Comparison of ENCODE assay signal across 2 cellular contexts in genomic region chr1:155033524-155033923, GRCh38.
TF ChIP-seq lines count a peak whose summit lies in the region.

Gene DCST1, plus strand, starts transcription at chr1:155033824. Its CDS starts 213 bp downstream, at chr1:155034037.
Gene DCST2, minus strand, starts transcription at chr1:155033781. Its CDS starts 80 bp downstream, at chr1:155033701.

TF ChIP-seq in IMR-90, 13 proteins besides CTCF, POLR2A, EP300 and RAD21:
- no peak for TF ChIP-seq FOS (IDR thresholded peaks at IDR 0.05; ENCODE audit: low read depth, low read length)
- TF ChIP-seq BHLHE40 (IDR thresholded peaks at IDR 0.05; ENCODE audit: low read depth, low read length) = no peak
- no peak for TF ChIP-seq MAFK (IDR thresholded peaks at IDR 0.05; ENCODE audit: low read depth, low read length)
- no peak for TF ChIP-seq MAZ (IDR thresholded peaks at IDR 0.05; ENCODE audit: borderline replicate concordance, low read depth, low read length)
- no peak for TF ChIP-seq ELK1 (IDR thresholded peaks at IDR 0.05; ENCODE audit: borderline replicate concordance, low read depth, low read length)
- no peak for TF ChIP-seq USF2 (IDR thresholded peaks at IDR 0.05; ENCODE audit: low read depth, low read length)
- no peak for TF ChIP-seq CHD1 (IDR thresholded peaks at IDR 0.05; ENCODE audit: low read depth, low read length)
- TF ChIP-seq RCOR1 (IDR thresholded peaks at IDR 0.05; ENCODE audit: insufficient replicate concordance, low read length) = no peak
- TF ChIP-seq RFX5 (IDR thresholded peaks at IDR 0.05; ENCODE audit: low read depth, low read length) = no peak
- no peak for TF ChIP-seq SMC3 (IDR thresholded peaks at IDR 0.05; ENCODE audit: low read depth, low read length)

TF ChIP-seq in H1, 55 proteins besides CTCF, POLR2A, EP300 and RAD21:
- TF ChIP-seq CEBPB (IDR thresholded peaks at IDR 0.05; ENCODE audit: low read depth, low read length) = no peak
- TF ChIP-seq CBX5 (IDR thresholded peaks at IDR 0.05; ENCODE audit: low read depth, low read length) = no peak
- TF ChIP-seq CHD7 (IDR thresholded peaks at IDR 0.05; ENCODE audit: insufficient replicate concordance, low read length) = no peak
- TF ChIP-seq ATF3 (IDR thresholded peaks at IDR 0.05; ENCODE audit: insufficient read depth, low read depth, low read length) = no peak
- TF ChIP-seq CBX8 (IDR thresholded peaks at IDR 0.05; ENCODE audit: borderline replicate concordance, low read depth, low read length) = no peak
- no peak for TF ChIP-seq CHD2 (IDR thresholded peaks at IDR 0.05; ENCODE audit: low read length)
- TF ChIP-seq POU5F1 (IDR thresholded peaks at IDR 0.05; ENCODE audit: low read depth, low read length) = no peak
- no peak for TF ChIP-seq MAX (IDR thresholded peaks at IDR 0.05)
- no peak for TF ChIP-seq ZNF274 (IDR thresholded peaks at IDR 0.05; ENCODE audit: borderline replicate concordance, extremely low read depth, low read length)
- no peak for TF ChIP-seq GABPA (IDR thresholded peaks at IDR 0.05; ENCODE audit: borderline replicate concordance, insufficient read depth, low read length)
- no peak for TF ChIP-seq BACH1 (IDR thresholded peaks at IDR 0.05; ENCODE audit: low read length)
- TF ChIP-seq TBP (IDR thresholded peaks at IDR 0.05; ENCODE audit: low read depth, low read length) = no peak
- no peak for TF ChIP-seq PHF8 (conservative IDR thresholded peaks at IDR 0.05; ENCODE audit: low read depth, low read length)
- no peak for TF ChIP-seq SRF (IDR thresholded peaks at IDR 0.05; ENCODE audit: low read depth, low read length)
- no peak for TF ChIP-seq POLR2AphosphoS5 (IDR thresholded peaks at IDR 0.05; ENCODE audit: low read depth, low read length)
- no peak for TF ChIP-seq KDM5A (IDR thresholded peaks at IDR 0.05; ENCODE audit: low read length)
